In the genomic region with DNA sequence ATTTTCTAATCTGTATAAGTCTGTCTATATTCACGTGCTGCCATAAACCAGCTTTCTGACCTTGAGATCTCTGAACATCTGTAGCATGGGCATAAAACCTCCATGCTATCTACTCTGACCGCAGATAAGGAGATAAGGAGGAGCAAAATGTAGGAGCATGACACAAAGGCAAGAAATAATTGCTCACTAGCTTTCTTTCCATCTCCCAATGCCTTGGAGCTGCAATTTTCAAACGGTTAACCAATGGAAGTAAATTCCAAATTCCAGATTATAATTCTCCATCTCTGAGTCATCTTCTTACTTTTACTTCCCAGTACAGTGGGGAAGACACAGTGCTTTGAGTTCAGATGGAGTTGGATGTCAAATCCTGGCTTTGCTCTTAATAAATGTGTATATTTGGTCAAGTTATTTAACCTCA, we compare ENCODE assay signal across 1 cellular context.
TF ChIP-seq lines count a peak whose summit lies in the region.

No MANE protein-coding gene starts in this region.

TF ChIP-seq in K562, 482 proteins besides CTCF, POLR2A, EP300 and RAD21 (continued from another document and continues in another):
- TF ChIP-seq, protein P1, sequence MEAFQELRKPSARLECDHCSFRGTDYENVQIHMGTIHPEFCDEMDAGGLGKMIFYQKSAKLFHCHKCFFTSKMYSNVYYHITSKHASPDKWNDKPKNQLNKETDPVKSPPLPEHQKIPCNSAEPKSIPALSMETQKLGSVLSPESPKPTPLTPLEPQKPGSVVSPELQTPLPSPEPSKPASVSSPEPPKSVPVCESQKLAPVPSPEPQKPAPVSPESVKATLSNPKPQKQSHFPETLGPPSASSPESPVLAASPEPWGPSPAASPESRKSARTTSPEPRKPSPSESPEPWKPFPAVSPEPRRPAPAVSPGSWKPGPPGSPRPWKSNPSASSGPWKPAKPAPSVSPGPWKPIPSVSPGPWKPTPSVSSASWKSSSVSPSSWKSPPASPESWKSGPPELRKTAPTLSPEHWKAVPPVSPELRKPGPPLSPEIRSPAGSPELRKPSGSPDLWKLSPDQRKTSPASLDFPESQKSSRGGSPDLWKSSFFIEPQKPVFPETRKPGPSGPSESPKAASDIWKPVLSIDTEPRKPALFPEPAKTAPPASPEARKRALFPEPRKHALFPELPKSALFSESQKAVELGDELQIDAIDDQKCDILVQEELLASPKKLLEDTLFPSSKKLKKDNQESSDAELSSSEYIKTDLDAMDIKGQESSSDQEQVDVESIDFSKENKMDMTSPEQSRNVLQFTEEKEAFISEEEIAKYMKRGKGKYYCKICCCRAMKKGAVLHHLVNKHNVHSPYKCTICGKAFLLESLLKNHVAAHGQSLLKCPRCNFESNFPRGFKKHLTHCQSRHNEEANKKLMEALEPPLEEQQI (IDR thresholded peaks at IDR 0.05): no peak
- TF ChIP-seq MAFF (IDR thresholded peaks at IDR 0.05; ENCODE audit: low read length) (no peak), PRMT5 (CRISPR knock-in tag; IDR thresholded peaks at IDR 0.05) (no peak), ESRRA (IDR thresholded peaks at IDR 0.05; ENCODE audit: borderline replicate concordance, low read depth) (peak; percentile 97), FOSL1 (tag; conservative IDR thresholded peaks at IDR 0.05) (peak; percentile 32; the same call in 1 of the 2 replicates), KDM1A (IDR thresholded peaks at IDR 0.05) (peak in 1 of 2 experiments; percentile 14; a peak in 1 of 4 replicates), ZBTB1 (CRISPR knock-in tag; IDR thresholded peaks at IDR 0.05; ENCODE audit: borderline replicate concordance, low read depth) (no peak), ZNF143 (CRISPR knock-in tag; IDR thresholded peaks at IDR 0.05) (no peak), RCOR1 (IDR thresholded peaks at IDR 0.05; ENCODE audit: borderline replicate concordance in 1 of 2, low read depth in 2 of 2, low read length in 2 of 2) (0 out of 4 replicates have a peak, but pooled peaks of 1 of the 2 experiments have one; percentile 49), NR1H2 (CRISPR knock-in tag; IDR thresholded peaks at IDR 0.05) (no peak), ZNF785 (CRISPR knock-in tag; IDR thresholded peaks at IDR 0.05) (no peak)
- TF ChIP-seq, protein P2, sequence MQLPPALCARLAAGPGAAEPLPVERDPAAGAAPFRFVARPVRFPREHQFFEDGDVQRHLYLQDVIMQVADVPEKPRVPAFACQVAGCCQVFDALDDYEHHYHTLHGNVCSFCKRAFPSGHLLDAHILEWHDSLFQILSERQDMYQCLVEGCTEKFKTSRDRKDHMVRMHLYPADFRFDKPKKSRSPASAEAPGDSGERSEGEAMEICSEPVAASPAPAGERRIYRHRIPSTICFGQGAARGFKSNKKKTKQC (CRISPR knock-in tag; IDR thresholded peaks at IDR 0.05): no peak
- TF ChIP-seq, protein P3, sequence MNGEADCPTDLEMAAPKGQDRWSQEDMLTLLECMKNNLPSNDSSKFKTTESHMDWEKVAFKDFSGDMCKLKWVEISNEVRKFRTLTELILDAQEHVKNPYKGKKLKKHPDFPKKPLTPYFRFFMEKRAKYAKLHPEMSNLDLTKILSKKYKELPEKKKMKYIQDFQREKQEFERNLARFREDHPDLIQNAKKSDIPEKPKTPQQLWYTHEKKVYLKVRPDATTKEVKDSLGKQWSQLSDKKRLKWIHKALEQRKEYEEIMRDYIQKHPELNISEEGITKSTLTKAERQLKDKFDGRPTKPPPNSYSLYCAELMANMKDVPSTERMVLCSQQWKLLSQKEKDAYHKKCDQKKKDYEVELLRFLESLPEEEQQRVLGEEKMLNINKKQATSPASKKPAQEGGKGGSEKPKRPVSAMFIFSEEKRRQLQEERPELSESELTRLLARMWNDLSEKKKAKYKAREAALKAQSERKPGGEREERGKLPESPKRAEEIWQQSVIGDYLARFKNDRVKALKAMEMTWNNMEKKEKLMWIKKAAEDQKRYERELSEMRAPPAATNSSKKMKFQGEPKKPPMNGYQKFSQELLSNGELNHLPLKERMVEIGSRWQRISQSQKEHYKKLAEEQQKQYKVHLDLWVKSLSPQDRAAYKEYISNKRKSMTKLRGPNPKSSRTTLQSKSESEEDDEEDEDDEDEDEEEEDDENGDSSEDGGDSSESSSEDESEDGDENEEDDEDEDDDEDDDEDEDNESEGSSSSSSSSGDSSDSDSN (IDR thresholded peaks at IDR 0.05; ENCODE audit: borderline replicate concordance in 1 of 2, low read depth in 2 of 2, low read length in 2 of 2): no peak
- TF ChIP-seq, protein P4, sequence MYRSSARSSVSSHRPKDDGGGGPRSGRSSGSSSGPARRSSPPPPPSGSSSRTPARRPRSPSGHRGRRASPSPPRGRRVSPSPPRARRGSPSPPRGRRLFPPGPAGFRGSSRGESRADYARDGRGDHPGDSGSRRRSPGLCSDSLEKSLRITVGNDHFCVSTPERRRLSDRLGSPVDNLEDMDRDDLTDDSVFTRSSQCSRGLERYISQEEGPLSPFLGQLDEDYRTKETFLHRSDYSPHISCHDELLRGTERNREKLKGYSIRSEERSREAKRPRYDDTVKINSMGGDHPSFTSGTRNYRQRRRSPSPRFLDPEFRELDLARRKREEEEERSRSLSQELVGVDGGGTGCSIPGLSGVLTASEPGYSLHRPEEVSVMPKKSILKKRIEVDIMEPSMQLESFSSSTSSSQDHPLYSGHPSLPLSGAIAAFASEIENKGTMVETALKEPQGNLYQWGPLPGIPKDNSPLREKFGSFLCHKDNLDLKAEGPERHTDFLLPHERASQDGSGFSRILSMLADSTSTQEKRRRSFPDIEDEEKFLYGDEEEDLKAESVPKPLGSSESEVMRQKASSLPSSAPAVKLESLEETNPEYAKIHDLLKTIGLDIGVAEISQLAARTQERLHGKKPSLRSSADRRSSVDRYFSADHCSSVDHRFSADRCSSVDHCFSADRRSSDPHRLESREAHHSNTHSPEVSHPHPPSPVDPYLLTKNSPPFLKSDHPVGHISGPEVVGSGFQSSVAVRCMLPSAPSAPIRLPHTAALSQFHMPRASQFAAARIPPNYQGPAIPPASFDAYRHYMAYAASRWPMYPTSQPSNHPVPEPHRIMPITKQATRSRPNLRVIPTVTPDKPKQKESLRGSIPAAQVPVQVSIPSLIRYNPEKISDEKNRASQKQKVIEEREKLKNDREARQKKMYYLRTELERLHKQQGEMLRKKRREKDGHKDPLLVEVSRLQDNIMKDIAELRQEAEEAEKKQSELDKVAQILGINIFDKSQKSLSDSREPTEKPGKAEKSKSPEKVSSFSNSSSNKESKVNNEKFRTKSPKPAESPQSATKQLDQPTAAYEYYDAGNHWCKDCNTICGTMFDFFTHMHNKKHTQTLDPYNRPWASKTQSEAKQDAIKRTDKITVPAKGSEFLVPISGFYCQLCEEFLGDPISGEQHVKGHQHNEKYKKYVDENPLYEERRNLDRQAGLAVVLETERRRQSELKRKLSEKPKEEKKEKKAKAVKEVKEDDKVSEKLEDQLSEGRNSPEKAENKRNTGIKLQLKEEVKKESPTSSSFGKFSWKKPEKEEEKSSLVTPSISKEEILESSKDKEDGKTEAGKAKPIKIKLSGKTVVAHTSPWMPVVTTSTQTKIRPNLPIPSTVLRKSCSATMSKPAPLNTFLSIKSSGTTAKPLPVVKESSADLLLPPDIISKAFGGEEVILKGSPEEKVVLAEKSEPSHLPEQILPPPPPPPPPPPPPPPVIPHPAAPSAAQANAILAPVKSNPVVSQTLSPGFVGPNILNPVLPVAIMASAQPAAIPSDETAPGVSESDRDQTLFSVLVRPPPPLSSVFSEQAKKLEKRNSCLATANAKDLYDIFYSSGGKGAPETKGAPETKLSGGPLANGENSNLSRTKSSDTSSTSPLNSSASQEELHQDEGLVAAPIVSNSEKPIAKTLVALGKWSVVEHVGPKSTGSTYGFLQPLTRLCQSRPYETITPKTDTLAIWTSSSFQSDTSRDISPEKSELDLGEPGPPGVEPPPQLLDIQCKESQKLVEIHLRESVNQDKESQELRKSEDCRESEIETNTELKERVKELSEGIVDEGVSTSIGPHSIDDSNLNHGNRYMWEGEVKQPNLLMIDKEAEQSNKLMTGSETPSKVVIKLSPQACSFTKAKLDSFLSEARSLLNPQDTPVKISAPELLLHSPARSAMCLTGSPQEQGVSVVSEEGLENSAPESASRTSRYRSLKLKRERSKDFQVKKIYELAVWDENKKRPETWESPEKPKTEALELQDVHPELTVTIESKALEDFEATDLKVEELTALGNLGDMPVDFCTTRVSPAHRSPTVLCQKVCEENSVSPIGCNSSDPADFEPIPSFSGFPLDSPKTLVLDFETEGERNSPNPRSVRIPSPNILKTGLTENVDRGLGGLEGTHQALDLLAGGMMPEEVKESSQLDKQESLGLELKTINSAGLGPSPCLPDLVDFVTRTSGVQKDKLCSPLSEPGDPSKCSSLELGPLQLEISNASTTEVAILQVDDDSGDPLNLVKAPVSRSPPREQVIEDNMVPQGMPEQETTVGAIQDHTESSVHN (IDR thresholded peaks at IDR 0.05; ENCODE audit: borderline replicate concordance in 1 of 2, low read depth in 1 of 2): no peak
- TF ChIP-seq, protein P5, sequence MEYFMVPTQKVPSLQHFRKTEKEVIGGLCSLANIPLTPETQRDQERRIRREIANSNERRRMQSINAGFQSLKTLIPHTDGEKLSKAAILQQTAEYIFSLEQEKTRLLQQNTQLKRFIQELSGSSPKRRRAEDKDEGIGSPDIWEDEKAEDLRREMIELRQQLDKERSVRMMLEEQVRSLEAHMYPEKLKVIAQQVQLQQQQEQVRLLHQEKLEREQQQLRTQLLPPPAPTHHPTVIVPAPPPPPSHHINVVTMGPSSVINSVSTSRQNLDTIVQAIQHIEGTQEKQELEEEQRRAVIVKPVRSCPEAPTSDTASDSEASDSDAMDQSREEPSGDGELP (CRISPR knock-in tag; IDR thresholded peaks at IDR 0.05; ENCODE audit: borderline replicate concordance): no peak
- TF ChIP-seq, protein P6, sequence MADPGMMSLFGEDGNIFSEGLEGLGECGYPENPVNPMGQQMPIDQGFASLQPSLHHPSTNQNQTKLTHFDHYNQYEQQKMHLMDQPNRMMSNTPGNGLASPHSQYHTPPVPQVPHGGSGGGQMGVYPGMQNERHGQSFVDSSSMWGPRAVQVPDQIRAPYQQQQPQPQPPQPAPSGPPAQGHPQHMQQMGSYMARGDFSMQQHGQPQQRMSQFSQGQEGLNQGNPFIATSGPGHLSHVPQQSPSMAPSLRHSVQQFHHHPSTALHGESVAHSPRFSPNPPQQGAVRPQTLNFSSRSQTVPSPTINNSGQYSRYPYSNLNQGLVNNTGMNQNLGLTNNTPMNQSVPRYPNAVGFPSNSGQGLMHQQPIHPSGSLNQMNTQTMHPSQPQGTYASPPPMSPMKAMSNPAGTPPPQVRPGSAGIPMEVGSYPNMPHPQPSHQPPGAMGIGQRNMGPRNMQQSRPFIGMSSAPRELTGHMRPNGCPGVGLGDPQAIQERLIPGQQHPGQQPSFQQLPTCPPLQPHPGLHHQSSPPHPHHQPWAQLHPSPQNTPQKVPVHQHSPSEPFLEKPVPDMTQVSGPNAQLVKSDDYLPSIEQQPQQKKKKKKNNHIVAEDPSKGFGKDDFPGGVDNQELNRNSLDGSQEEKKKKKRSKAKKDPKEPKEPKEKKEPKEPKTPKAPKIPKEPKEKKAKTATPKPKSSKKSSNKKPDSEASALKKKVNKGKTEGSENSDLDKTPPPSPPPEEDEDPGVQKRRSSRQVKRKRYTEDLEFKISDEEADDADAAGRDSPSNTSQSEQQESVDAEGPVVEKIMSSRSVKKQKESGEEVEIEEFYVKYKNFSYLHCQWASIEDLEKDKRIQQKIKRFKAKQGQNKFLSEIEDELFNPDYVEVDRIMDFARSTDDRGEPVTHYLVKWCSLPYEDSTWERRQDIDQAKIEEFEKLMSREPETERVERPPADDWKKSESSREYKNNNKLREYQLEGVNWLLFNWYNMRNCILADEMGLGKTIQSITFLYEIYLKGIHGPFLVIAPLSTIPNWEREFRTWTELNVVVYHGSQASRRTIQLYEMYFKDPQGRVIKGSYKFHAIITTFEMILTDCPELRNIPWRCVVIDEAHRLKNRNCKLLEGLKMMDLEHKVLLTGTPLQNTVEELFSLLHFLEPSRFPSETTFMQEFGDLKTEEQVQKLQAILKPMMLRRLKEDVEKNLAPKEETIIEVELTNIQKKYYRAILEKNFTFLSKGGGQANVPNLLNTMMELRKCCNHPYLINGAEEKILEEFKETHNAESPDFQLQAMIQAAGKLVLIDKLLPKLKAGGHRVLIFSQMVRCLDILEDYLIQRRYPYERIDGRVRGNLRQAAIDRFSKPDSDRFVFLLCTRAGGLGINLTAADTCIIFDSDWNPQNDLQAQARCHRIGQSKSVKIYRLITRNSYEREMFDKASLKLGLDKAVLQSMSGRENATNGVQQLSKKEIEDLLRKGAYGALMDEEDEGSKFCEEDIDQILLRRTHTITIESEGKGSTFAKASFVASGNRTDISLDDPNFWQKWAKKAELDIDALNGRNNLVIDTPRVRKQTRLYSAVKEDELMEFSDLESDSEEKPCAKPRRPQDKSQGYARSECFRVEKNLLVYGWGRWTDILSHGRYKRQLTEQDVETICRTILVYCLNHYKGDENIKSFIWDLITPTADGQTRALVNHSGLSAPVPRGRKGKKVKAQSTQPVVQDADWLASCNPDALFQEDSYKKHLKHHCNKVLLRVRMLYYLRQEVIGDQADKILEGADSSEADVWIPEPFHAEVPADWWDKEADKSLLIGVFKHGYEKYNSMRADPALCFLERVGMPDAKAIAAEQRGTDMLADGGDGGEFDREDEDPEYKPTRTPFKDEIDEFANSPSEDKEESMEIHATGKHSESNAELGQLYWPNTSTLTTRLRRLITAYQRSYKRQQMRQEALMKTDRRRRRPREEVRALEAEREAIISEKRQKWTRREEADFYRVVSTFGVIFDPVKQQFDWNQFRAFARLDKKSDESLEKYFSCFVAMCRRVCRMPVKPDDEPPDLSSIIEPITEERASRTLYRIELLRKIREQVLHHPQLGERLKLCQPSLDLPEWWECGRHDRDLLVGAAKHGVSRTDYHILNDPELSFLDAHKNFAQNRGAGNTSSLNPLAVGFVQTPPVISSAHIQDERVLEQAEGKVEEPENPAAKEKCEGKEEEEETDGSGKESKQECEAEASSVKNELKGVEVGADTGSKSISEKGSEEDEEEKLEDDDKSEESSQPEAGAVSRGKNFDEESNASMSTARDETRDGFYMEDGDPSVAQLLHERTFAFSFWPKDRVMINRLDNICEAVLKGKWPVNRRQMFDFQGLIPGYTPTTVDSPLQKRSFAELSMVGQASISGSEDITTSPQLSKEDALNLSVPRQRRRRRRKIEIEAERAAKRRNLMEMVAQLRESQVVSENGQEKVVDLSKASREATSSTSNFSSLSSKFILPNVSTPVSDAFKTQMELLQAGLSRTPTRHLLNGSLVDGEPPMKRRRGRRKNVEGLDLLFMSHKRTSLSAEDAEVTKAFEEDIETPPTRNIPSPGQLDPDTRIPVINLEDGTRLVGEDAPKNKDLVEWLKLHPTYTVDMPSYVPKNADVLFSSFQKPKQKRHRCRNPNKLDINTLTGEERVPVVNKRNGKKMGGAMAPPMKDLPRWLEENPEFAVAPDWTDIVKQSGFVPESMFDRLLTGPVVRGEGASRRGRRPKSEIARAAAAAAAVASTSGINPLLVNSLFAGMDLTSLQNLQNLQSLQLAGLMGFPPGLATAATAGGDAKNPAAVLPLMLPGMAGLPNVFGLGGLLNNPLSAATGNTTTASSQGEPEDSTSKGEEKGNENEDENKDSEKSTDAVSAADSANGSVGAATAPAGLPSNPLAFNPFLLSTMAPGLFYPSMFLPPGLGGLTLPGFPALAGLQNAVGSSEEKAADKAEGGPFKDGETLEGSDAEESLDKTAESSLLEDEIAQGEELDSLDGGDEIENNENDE (IDR thresholded peaks at IDR 0.05; ENCODE audit: low read depth, low read length): no peak
- TF ChIP-seq, protein P7, sequence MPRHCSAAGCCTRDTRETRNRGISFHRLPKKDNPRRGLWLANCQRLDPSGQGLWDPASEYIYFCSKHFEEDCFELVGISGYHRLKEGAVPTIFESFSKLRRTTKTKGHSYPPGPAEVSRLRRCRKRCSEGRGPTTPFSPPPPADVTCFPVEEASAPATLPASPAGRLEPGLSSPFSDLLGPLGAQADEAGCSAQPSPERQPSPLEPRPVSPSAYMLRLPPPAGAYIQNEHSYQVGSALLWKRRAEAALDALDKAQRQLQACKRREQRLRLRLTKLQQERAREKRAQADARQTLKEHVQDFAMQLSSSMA (CRISPR knock-in tag; IDR thresholded peaks at IDR 0.05): no peak
